ENCODE assay signal across 1 cellular context in genomic region chr15:98746375-98746679, GRCh38.
TF ChIP-seq lines count a peak whose summit lies in the region.

No MANE protein-coding gene starts in this region.

TF ChIP-seq in GM23338, 12 proteins besides CTCF, POLR2A, EP300 and RAD21 (continued from another document):
- TF ChIP-seq, protein P1, sequence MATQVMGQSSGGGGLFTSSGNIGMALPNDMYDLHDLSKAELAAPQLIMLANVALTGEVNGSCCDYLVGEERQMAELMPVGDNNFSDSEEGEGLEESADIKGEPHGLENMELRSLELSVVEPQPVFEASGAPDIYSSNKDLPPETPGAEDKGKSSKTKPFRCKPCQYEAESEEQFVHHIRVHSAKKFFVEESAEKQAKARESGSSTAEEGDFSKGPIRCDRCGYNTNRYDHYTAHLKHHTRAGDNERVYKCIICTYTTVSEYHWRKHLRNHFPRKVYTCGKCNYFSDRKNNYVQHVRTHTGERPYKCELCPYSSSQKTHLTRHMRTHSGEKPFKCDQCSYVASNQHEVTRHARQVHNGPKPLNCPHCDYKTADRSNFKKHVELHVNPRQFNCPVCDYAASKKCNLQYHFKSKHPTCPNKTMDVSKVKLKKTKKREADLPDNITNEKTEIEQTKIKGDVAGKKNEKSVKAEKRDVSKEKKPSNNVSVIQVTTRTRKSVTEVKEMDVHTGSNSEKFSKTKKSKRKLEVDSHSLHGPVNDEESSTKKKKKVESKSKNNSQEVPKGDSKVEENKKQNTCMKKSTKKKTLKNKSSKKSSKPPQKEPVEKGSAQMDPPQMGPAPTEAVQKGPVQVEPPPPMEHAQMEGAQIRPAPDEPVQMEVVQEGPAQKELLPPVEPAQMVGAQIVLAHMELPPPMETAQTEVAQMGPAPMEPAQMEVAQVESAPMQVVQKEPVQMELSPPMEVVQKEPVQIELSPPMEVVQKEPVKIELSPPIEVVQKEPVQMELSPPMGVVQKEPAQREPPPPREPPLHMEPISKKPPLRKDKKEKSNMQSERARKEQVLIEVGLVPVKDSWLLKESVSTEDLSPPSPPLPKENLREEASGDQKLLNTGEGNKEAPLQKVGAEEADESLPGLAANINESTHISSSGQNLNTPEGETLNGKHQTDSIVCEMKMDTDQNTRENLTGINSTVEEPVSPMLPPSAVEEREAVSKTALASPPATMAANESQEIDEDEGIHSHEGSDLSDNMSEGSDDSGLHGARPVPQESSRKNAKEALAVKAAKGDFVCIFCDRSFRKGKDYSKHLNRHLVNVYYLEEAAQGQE (IDR thresholded peaks at IDR 0.05; ENCODE audit: unreplicated experiment) = no peak
- TF ChIP-seq JUNB (IDR thresholded peaks at IDR 0.05; ENCODE audit: unreplicated experiment) (no peak), POLR2AphosphoS5 (IDR thresholded peaks at IDR 0.05; ENCODE audit: low read depth) (no peak), EZH2 (IDR thresholded peaks at IDR 0.05; ENCODE audit: low read depth, unreplicated experiment) (no peak), ZNF114 (CRISPR knock-in tag; IDR thresholded peaks at IDR 0.05) (no peak), ZNF331 (CRISPR knock-in tag; IDR thresholded peaks at IDR 0.05; ENCODE audit: low read depth) (no peak), STAT1 (IDR thresholded peaks at IDR 0.05; ENCODE audit: unreplicated experiment) (no peak), EZH2phosphoT487 (IDR thresholded peaks at IDR 0.05; ENCODE audit: unreplicated experiment) (no peak)
- TF ChIP-seq, protein P2, sequence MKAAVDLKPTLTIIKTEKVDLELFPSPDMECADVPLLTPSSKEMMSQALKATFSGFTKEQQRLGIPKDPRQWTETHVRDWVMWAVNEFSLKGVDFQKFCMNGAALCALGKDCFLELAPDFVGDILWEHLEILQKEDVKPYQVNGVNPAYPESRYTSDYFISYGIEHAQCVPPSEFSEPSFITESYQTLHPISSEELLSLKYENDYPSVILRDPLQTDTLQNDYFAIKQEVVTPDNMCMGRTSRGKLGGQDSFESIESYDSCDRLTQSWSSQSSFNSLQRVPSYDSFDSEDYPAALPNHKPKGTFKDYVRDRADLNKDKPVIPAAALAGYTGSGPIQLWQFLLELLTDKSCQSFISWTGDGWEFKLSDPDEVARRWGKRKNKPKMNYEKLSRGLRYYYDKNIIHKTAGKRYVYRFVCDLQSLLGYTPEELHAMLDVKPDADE (IDR thresholded peaks at IDR 0.05) = no peak
